In the genomic region with DNA sequence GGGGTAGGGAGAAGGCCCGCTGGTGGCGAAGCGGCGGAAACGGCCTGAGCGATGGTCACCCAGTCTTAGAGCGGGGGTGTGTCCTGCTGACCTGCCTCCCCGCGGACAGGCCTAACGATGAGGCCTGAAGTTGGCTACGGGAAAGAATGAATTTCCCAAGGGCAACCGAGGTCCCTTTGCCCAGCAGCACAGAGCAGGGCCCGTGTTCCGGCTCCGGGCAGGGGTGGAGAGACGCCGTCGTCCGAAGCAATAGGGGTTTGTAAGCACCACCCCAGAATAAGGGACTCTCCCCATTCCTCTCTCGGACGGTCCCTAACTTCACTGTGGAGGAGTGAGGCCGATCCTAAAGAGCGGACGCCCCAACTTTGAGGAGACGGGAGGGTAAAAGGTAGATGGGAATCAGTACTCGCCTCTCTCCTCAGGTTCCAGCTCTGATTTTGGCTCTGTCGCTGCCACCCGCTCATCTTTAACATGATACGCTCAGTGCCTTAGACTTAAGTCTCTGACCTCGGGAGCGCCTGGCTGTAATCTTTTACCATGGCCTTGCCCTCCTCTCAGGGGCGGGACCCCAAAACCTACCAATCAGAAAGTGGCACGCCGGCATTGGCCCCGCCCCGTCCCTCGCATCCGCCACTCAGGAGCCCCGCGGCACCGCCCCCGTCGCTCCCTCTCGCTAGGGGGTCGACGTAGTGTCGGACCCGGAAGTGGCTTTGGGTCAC, we compare ENCODE assay signal across 1 cellular context.
TF ChIP-seq lines count a peak whose summit lies in the region.

A gene with protein sequence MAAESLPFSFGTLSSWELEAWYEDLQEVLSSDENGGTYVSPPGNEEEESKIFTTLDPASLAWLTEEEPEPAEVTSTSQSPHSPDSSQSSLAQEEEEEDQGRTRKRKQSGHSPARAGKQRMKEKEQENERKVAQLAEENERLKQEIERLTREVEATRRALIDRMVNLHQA (minus strand): TSS at position 507 of the 719 bp plus-strand sequence. CDS start 3,108 bp downstream, outside the sequence.

TF ChIP-seq in GM12878, 131 proteins besides CTCF, POLR2A, EP300 and RAD21 (continued from another document and continues in another):
- TF ChIP-seq, protein P1, sequence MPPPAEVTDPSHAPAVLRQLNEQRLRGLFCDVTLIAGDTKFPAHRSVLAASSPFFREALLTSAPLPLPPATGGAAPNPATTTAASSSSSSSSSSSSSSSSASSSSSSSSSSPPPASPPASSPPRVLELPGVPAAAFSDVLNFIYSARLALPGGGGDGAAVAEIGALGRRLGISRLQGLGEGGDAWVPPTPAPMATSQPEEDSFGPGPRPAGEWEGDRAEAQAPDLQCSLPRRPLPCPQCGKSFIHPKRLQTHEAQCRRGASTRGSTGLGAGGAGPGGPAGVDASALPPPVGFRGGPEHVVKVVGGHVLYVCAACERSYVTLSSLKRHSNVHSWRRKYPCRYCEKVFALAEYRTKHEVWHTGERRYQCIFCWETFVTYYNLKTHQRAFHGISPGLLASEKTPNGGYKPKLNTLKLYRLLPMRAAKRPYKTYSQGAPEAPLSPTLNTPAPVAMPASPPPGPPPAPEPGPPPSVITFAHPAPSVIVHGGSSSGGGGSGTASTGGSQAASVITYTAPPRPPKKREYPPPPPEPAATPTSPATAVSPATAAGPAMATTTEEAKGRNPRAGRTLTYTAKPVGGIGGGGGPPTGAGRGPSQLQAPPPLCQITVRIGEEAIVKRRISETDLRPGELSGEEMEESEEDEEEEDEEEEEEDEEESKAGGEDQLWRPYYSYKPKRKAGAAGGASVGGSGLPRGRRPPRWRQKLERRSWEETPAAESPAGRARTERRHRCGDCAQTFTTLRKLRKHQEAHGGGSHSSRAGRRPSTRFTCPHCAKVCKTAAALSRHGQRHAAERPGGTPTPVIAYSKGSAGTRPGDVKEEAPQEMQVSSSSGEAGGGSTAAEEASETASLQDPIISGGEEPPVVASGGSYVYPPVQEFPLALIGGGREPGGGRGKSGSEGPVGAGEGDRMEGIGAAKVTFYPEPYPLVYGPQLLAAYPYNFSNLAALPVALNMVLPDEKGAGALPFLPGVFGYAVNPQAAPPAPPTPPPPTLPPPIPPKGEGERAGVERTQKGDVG (CRISPR knock-in tag; IDR thresholded peaks at IDR 0.05), result no peak
- TF ChIP-seq EGR1 (IDR thresholded peaks at IDR 0.05; ENCODE audit: borderline replicate concordance in 1 of 2, low read depth in 2 of 2, low read length in 2 of 2) (peak in 1 of 2 experiments; percentile 55; a peak in 1 of 3 replicates), FOXM1 (IDR thresholded peaks at IDR 0.05; ENCODE audit: low read depth, low read length) (no peak), ZNF622 (IDR thresholded peaks at IDR 0.05) (no peak), BRCA1 (IDR thresholded peaks at IDR 0.05; ENCODE audit: low read depth, low read length) (no peak), CBFB (IDR thresholded peaks at IDR 0.05; ENCODE audit: low read depth) (peak; percentile 95), PAX8 (IDR thresholded peaks at IDR 0.05) (no peak; the same call in 1 of the 2 replicates), KAT2A (conservative IDR thresholded peaks at IDR 0.05; ENCODE audit: control insufficient read depth, low read depth, low read length) (no peak), IRF4 (IDR thresholded peaks at IDR 0.05; ENCODE audit: low read depth, low read length) (0 out of 2 replicates have a peak, but pooled peaks have one; percentile 25), TARDBP (IDR thresholded peaks at IDR 0.05; ENCODE audit: borderline replicate concordance) (no peak), TCF12 (IDR thresholded peaks at IDR 0.05; ENCODE audit: low read depth, low read length) (peak; percentile 54; the same call in 1 of the 2 replicates), NR2F1 (conservative IDR thresholded peaks at IDR 0.05) (peak; percentile 94), SIN3A (IDR thresholded peaks at IDR 0.05; ENCODE audit: low read depth, low read length) (peak; percentile 81), CHD1 (IDR thresholded peaks at IDR 0.05; ENCODE audit: low read depth, low read length) (no peak), MTA2 (IDR thresholded peaks at IDR 0.05; ENCODE audit: low read depth) (no peak), KDM1A (IDR thresholded peaks at IDR 0.05; ENCODE audit: borderline replicate concordance) (no peak), STAT3 (IDR thresholded peaks at IDR 0.05; ENCODE audit: low read depth, low read length) (no peak), JUND (IDR thresholded peaks at IDR 0.05; ENCODE audit: low read depth, low read length) (no peak), GABPA (IDR thresholded peaks at IDR 0.05; ENCODE audit: low read depth) (no peak), CBX3 (IDR thresholded peaks at IDR 0.05; ENCODE audit: borderline replicate concordance, low read depth) (no peak)
- TF ChIP-seq, protein P2, sequence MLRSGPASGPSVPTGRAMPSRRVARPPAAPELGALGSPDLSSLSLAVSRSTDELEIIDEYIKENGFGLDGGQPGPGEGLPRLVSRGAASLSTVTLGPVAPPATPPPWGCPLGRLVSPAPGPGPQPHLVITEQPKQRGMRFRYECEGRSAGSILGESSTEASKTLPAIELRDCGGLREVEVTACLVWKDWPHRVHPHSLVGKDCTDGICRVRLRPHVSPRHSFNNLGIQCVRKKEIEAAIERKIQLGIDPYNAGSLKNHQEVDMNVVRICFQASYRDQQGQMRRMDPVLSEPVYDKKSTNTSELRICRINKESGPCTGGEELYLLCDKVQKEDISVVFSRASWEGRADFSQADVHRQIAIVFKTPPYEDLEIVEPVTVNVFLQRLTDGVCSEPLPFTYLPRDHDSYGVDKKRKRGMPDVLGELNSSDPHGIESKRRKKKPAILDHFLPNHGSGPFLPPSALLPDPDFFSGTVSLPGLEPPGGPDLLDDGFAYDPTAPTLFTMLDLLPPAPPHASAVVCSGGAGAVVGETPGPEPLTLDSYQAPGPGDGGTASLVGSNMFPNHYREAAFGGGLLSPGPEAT (IDR thresholded peaks at IDR 0.05; ENCODE audit: low read depth), result peak; percentile 35
- TF ChIP-seq, protein P3, sequence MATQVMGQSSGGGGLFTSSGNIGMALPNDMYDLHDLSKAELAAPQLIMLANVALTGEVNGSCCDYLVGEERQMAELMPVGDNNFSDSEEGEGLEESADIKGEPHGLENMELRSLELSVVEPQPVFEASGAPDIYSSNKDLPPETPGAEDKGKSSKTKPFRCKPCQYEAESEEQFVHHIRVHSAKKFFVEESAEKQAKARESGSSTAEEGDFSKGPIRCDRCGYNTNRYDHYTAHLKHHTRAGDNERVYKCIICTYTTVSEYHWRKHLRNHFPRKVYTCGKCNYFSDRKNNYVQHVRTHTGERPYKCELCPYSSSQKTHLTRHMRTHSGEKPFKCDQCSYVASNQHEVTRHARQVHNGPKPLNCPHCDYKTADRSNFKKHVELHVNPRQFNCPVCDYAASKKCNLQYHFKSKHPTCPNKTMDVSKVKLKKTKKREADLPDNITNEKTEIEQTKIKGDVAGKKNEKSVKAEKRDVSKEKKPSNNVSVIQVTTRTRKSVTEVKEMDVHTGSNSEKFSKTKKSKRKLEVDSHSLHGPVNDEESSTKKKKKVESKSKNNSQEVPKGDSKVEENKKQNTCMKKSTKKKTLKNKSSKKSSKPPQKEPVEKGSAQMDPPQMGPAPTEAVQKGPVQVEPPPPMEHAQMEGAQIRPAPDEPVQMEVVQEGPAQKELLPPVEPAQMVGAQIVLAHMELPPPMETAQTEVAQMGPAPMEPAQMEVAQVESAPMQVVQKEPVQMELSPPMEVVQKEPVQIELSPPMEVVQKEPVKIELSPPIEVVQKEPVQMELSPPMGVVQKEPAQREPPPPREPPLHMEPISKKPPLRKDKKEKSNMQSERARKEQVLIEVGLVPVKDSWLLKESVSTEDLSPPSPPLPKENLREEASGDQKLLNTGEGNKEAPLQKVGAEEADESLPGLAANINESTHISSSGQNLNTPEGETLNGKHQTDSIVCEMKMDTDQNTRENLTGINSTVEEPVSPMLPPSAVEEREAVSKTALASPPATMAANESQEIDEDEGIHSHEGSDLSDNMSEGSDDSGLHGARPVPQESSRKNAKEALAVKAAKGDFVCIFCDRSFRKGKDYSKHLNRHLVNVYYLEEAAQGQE (IDR thresholded peaks at IDR 0.05; ENCODE audit: low read depth, low read length), result no peak
- TF ChIP-seq, protein P4, sequence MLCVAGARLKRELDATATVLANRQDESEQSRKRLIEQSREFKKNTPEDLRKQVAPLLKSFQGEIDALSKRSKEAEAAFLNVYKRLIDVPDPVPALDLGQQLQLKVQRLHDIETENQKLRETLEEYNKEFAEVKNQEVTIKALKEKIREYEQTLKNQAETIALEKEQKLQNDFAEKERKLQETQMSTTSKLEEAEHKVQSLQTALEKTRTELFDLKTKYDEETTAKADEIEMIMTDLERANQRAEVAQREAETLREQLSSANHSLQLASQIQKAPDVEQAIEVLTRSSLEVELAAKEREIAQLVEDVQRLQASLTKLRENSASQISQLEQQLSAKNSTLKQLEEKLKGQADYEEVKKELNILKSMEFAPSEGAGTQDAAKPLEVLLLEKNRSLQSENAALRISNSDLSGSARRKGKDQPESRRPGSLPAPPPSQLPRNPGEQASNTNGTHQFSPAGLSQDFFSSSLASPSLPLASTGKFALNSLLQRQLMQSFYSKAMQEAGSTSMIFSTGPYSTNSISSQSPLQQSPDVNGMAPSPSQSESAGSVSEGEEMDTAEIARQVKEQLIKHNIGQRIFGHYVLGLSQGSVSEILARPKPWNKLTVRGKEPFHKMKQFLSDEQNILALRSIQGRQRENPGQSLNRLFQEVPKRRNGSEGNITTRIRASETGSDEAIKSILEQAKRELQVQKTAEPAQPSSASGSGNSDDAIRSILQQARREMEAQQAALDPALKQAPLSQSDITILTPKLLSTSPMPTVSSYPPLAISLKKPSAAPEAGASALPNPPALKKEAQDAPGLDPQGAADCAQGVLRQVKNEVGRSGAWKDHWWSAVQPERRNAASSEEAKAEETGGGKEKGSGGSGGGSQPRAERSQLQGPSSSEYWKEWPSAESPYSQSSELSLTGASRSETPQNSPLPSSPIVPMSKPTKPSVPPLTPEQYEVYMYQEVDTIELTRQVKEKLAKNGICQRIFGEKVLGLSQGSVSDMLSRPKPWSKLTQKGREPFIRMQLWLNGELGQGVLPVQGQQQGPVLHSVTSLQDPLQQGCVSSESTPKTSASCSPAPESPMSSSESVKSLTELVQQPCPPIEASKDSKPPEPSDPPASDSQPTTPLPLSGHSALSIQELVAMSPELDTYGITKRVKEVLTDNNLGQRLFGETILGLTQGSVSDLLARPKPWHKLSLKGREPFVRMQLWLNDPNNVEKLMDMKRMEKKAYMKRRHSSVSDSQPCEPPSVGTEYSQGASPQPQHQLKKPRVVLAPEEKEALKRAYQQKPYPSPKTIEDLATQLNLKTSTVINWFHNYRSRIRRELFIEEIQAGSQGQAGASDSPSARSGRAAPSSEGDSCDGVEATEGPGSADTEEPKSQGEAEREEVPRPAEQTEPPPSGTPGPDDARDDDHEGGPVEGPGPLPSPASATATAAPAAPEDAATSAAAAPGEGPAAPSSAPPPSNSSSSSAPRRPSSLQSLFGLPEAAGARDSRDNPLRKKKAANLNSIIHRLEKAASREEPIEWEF (IDR thresholded peaks at IDR 0.05; ENCODE audit: insufficient replicate concordance, low read depth, low read length), result no peak
- TF ChIP-seq, protein P5, sequence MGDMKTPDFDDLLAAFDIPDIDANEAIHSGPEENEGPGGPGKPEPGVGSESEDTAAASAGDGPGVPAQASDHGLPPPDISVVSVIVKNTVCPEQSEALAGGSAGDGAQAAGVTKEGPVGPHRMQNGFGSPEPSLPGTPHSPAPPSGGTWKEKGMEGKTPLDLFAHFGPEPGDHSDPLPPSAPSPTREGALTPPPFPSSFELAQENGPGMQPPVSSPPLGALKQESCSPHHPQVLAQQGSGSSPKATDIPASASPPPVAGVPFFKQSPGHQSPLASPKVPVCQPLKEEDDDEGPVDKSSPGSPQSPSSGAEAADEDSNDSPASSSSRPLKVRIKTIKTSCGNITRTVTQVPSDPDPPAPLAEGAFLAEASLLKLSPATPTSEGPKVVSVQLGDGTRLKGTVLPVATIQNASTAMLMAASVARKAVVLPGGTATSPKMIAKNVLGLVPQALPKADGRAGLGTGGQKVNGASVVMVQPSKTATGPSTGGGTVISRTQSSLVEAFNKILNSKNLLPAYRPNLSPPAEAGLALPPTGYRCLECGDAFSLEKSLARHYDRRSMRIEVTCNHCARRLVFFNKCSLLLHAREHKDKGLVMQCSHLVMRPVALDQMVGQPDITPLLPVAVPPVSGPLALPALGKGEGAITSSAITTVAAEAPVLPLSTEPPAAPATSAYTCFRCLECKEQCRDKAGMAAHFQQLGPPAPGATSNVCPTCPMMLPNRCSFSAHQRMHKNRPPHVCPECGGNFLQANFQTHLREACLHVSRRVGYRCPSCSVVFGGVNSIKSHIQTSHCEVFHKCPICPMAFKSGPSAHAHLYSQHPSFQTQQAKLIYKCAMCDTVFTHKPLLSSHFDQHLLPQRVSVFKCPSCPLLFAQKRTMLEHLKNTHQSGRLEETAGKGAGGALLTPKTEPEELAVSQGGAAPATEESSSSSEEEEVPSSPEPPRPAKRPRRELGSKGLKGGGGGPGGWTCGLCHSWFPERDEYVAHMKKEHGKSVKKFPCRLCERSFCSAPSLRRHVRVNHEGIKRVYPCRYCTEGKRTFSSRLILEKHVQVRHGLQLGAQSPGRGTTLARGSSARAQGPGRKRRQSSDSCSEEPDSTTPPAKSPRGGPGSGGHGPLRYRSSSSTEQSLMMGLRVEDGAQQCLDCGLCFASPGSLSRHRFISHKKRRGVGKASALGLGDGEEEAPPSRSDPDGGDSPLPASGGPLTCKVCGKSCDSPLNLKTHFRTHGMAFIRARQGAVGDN (IDR thresholded peaks at IDR 0.05), result peak; percentile 81; the same call in 1 of the 2 replicates
- TF ChIP-seq, protein P6, sequence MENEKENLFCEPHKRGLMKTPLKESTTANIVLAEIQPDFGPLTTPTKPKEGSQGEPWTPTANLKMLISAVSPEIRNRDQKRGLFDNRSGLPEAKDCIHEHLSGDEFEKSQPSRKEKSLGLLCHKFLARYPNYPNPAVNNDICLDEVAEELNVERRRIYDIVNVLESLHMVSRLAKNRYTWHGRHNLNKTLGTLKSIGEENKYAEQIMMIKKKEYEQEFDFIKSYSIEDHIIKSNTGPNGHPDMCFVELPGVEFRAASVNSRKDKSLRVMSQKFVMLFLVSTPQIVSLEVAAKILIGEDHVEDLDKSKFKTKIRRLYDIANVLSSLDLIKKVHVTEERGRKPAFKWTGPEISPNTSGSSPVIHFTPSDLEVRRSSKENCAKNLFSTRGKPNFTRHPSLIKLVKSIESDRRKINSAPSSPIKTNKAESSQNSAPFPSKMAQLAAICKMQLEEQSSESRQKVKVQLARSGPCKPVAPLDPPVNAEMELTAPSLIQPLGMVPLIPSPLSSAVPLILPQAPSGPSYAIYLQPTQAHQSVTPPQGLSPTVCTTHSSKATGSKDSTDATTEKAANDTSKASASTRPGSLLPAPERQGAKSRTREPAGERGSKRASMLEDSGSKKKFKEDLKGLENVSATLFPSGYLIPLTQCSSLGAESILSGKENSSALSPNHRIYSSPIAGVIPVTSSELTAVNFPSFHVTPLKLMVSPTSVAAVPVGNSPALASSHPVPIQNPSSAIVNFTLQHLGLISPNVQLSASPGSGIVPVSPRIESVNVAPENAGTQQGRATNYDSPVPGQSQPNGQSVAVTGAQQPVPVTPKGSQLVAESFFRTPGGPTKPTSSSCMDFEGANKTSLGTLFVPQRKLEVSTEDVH (IDR thresholded peaks at IDR 0.05; ENCODE audit: low read depth, partially characterized antibody), result peak; percentile 24
- TF ChIP-seq, protein P7, sequence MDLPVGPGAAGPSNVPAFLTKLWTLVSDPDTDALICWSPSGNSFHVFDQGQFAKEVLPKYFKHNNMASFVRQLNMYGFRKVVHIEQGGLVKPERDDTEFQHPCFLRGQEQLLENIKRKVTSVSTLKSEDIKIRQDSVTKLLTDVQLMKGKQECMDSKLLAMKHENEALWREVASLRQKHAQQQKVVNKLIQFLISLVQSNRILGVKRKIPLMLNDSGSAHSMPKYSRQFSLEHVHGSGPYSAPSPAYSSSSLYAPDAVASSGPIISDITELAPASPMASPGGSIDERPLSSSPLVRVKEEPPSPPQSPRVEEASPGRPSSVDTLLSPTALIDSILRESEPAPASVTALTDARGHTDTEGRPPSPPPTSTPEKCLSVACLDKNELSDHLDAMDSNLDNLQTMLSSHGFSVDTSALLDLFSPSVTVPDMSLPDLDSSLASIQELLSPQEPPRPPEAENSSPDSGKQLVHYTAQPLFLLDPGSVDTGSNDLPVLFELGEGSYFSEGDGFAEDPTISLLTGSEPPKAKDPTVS (IDR thresholded peaks at IDR 0.05; ENCODE audit: low read depth, low read length), result no peak
